ENCODE assay signal across 26 cellular contexts in the genomic region with DNA sequence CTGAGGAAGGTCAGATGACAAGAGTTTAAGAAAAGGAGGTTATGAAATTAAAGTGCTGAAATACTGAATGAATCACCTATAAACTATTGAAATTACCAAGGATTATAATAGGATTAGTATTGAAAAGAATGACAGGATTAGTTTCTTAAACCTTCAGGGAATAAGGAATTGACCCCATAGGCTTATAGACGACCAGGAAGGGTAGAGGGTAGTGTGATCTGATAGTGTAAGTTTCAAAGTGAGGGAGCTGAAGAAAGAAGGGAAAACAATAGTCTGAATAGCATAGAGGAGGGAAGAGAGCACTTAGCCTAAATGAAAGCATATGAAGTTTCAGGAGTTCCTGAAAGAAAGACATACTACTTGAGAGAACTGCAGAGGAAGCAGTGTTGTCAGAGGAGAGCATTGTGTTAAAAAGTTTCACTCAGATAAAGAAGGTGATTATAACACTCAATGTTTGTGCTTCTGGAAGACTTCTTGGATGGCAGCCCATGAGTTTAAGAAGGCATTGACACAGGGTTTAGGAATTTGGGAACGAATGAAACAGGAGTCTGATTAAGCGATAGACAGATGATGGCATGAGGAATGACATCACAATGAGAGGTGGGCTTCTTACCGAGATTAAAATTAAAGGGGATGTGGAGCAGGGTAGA.
DNase-seq lines count a peak whose midpoint lies in the region; ATAC-seq, FAIRE-seq and TF ChIP-seq lines count a peak whose summit lies in the region.
"Had no signal": no experiment of that assay in that cellular context is flagged by ENCODE, and none has a peak within 500 bp of the region (broad histone marks: within the 10 kb centered on the region; RNA-seq: fewer than 3 reads in every experiment).

No MANE protein-coding gene starts in this region.

- H3K9me2 ChIP-seq in PC-3 (replicated peaks; ENCODE audit: low read length), result no peaks in the 10 kb centered on the region

- H2AFZ ChIP-seq in PC-3 (ENCODE audit: low read length) (no peak overlapping the region), keratinocyte (ENCODE audit: control insufficient read depth, low read length) (no peak overlapping the region)

- H3K9me3 ChIP-seq in PC-3 (ENCODE audit: low read length) (no peaks in the 10 kb centered on the region), keratinocyte (ENCODE audit: control insufficient read depth, low read depth, low read length) (no peaks in the 10 kb centered on the region)
- no peaks in the 10 kb centered on the region for H3K9me3 ChIP-seq in naive thymus-derived CD4-positive, alpha-beta T cell (ENCODE audit: control insufficient read depth in 2 of 3, low read length in 3 of 3)
- H3K9me3 ChIP-seq: A549, sigmoid colon had no signal

- peak; percentile 29 for FAIRE-seq in keratinocyte (lab: Jason Lieb, UNC)
- FAIRE-seq: A549, RCC 7860 had no signal

- no peak overlapping the region for H3K27ac Mint-ChIP-seq in HFFc6
- H3K27ac Mint-ChIP-seq in naive thymus-derived CD4-positive, alpha-beta T cell, result no peak overlapping the region
- H3K27ac Mint-ChIP-seq: activated B cell treated with CpG ODN at 0.5 μM for 24 hours; activated CD4-positive, alpha-beta memory T cell treated with anti-CD3 and anti-CD28 coated beads for 36 hours; activated naive CD8-positive, alpha-beta T cell treated with anti-CD3 and anti-CD28 coated beads, Interleukin-2, amount 50 U/mL, for 24 hours; natural killer cell treated with Interleukin-12 subunit alpha and Interleukin-12 subunit beta and Interleukin-15 and Interleukin-18, amount 100 ng/mL, for 72 hours; T-helper 2 cell treated with Interferon-gamma antibody and Interleukin-4, amounts not matched to agents 5 μg/mL and 100 μg/mL, for 36 hours had no signal

- H3K4me1 ChIP-seq in PC-3 (ENCODE audit: insufficient read depth, low read length), result no peaks in the 10 kb centered on the region
- peaks cover 8% of the 10 kb centered on the region for H3K4me1 ChIP-seq in keratinocyte (ENCODE audit: control insufficient read depth, extremely low read depth, insufficient read depth, low read length)
- H3K4me1 ChIP-seq in naive thymus-derived CD4-positive, alpha-beta T cell (ENCODE audit: control insufficient read depth in 2 of 2, insufficient read depth in 2 of 2, low read length in 2 of 2), result no peaks in the 10 kb centered on the region
- H3K4me1 ChIP-seq: A549, sigmoid colon had no signal

- no peaks in the 10 kb centered on the region for H3K4me1 Mint-ChIP-seq in HFFc6 (ENCODE audit: low read depth)
- no peaks in the 10 kb centered on the region for H3K4me1 Mint-ChIP-seq in naive thymus-derived CD4-positive, alpha-beta T cell
- H3K4me1 Mint-ChIP-seq: activated naive CD8-positive, alpha-beta T cell treated with anti-CD3 and anti-CD28 coated beads, Interleukin-2, amount 50 U/mL, for 24 hours had no signal

- no peak for TF ChIP-seq CTCF in PC-3 (conservative IDR thresholded peaks at IDR 0.05; ENCODE audit: low read depth, low read length)
- TF ChIP-seq CTCF in choroid plexus epithelial cell (conservative IDR thresholded peaks at IDR 0.05; ENCODE audit: low read depth, low read length), result no peak
- no peak for TF ChIP-seq CTCF in keratinocyte (optimal IDR thresholded peaks at IDR 0.05 in 1 of 3, IDR thresholded peaks at IDR 0.05 in 1 of 3, conservative IDR thresholded peaks at IDR 0.05 in 1 of 3; ENCODE audit: extremely low read depth in 1 of 3, insufficient read depth in 2 of 3, low read length in 3 of 3)
- no peak for TF ChIP-seq CTCF in HFFc6 (IDR thresholded peaks at IDR 0.05)

- no peaks in the 10 kb centered on the region for H3K36me3 Mint-ChIP-seq in HFFc6 (ENCODE audit: low read depth)
- no peaks in the 10 kb centered on the region for H3K36me3 Mint-ChIP-seq in naive thymus-derived CD4-positive, alpha-beta T cell
- H3K36me3 Mint-ChIP-seq: activated CD4-positive, alpha-beta memory T cell treated with anti-CD3 and anti-CD28 coated beads for 36 hours; natural killer cell treated with Interleukin-12 subunit alpha and Interleukin-12 subunit beta and Interleukin-15 and Interleukin-18, amount 100 ng/mL, for 72 hours had no signal

- H3F3A ChIP-seq in PC-3 (ENCODE audit: low read length, unreplicated experiment), result no peaks in the 10 kb centered on the region

- no peak overlapping the region for H3K4me2 ChIP-seq in PC-3 (ENCODE audit: low read length)
- no peak overlapping the region for H3K4me2 ChIP-seq in keratinocyte (ENCODE audit: control insufficient read depth, extremely low read depth, insufficient read depth, low read depth, low read length)
- H3K4me2 ChIP-seq: A549 had no signal

- no peak overlapping the region for H3K9ac ChIP-seq in PC-3 (ENCODE audit: low read length)
- H3K9ac ChIP-seq in keratinocyte (ENCODE audit: control insufficient read depth, extremely low read depth, insufficient read depth, low read length), result no peak overlapping the region

- DNase-seq in EL (peak; percentile 33), PC-3 (peak; percentile 51), choroid plexus epithelial cell (ENCODE audit: low read depth) (peak; percentile 16), keratinocyte (ENCODE audit: low read depth, low spot score) (no peak), HFFc6 (no peak), GF-D8 (lab: John Stamatoyannopoulos, UW) (no peak)
- no peak for DNase-seq in naive thymus-derived CD4-positive, alpha-beta T cell
- DNase-seq: activated B cell treated with CpG ODN at 0.5 μM for 24 hours; activated CD4-positive, alpha-beta memory T cell treated with anti-CD3 and anti-CD28 coated beads for 36 hours; activated gamma-delta T cell; activated naive CD8-positive, alpha-beta T cell treated with anti-CD3 and anti-CD28 coated beads, Interleukin-2, amount 50 U/mL, for 24 hours; Calu3; central memory CD4-positive, alpha-beta T cell; erythroblast; GOT3; head of caudate nucleus; NCI-H1436 treated with DMSO at 0.1 percent for 48 hours; NCI-H510A treated with DMSO at 0.1 percent for 48 hours; sigmoid colon had no signal

- POLR2A ChIA-PET in PC-3 (lab: Charles Lee; ENCODE audit: unreplicated experiment), result no interaction called here
- POLR2A ChIA-PET in naive thymus-derived CD4-positive, alpha-beta T cell (lab: Charles Lee), result no interaction called here

- no peak for ATAC-seq in PC-3
- ATAC-seq in naive thymus-derived CD4-positive, alpha-beta T cell, result no peak
- ATAC-seq in HG03457 (IDR thresholded peaks at IDR 0.05; ENCODE audit: unreplicated experiment), result no peak
- ATAC-seq: A549; activated naive CD8-positive, alpha-beta T cell treated with anti-CD3 and anti-CD28 coated beads, Interleukin-2, amount 50 U/mL, for 24 hours; natural killer cell treated with Interleukin-12 subunit alpha and Interleukin-12 subunit beta and Interleukin-15 and Interleukin-18, amount 100 ng/mL, for 72 hours; SK-N-SH treated with all-trans-retinoic acid at 6 μM for 48 hours had no signal

- intact Hi-C loops in PC-3 (cut with micrococcal nuclease), result no loop called here
- intact Hi-C loops in naive thymus-derived CD4-positive, alpha-beta T cell (cut with micrococcal nuclease), result no loop called here

- H3K4me3 Mint-ChIP-seq in HFFc6, result no peak overlapping the region
- H3K4me3 Mint-ChIP-seq in naive thymus-derived CD4-positive, alpha-beta T cell, result no peak overlapping the region
- H3K4me3 Mint-ChIP-seq: activated B cell treated with CpG ODN at 0.5 μM for 24 hours; activated CD4-positive, alpha-beta memory T cell treated with anti-CD3 and anti-CD28 coated beads for 36 hours; activated naive CD8-positive, alpha-beta T cell treated with anti-CD3 and anti-CD28 coated beads, Interleukin-2, amount 50 U/mL, for 24 hours; natural killer cell treated with Interleukin-12 subunit alpha and Interleukin-12 subunit beta and Interleukin-15 and Interleukin-18, amount 100 ng/mL, for 72 hours; T-helper 2 cell treated with Interferon-gamma antibody and Interleukin-4, amounts not matched to agents 5 μg/mL and 100 μg/mL, for 36 hours had no signal

- H3K9me3 Mint-ChIP-seq in HFFc6, result peaks cover 22% of the 10 kb centered on the region
- H3K9me3 Mint-ChIP-seq in naive thymus-derived CD4-positive, alpha-beta T cell, result peaks cover 0 to 14% (median 5%) of the 10 kb centered on the region in 11 donors

- no peaks in the 10 kb centered on the region for H3K79me2 ChIP-seq in PC-3 (ENCODE audit: low read length)
- no peaks in the 10 kb centered on the region for H3K79me2 ChIP-seq in keratinocyte (ENCODE audit: control insufficient read depth, insufficient read depth, low read length)

- H3K36me3 ChIP-seq in PC-3 (ENCODE audit: low read depth, low read length), result no peaks in the 10 kb centered on the region
- H3K36me3 ChIP-seq in keratinocyte (ENCODE audit: control insufficient read depth in 2 of 2, extremely low read depth in 1 of 2, insufficient read depth in 2 of 2, low read length in 2 of 2), result no peaks in the 10 kb centered on the region
- no peaks in the 10 kb centered on the region for H3K36me3 ChIP-seq in naive thymus-derived CD4-positive, alpha-beta T cell (ENCODE audit: control insufficient read depth in 2 of 3, insufficient read depth in 3 of 3, low read length in 3 of 3)
- H3K36me3 ChIP-seq: sigmoid colon had no signal

- no TSS peak for BruUV-seq in PC-3 (replicated peaks; lab: Mats Ljungman, UMichigan)

- H4K20me1 ChIP-seq in PC-3 (ENCODE audit: low read length), result no peaks in the 10 kb centered on the region
- H4K20me1 ChIP-seq in keratinocyte (ENCODE audit: control insufficient read depth, extremely low read depth, insufficient read depth, low read length), result no peaks in the 10 kb centered on the region

- CTCF ChIA-PET in PC-3 (lab: Charles Lee), result no interaction called here
- CTCF ChIA-PET in naive thymus-derived CD4-positive, alpha-beta T cell (lab: Charles Lee), result no interaction called here

- H3K27me3 ChIP-seq in PC-3 (ENCODE audit: low read length) (no peaks in the 10 kb centered on the region), keratinocyte (ENCODE audit: control insufficient read depth, extremely low read depth, insufficient read depth, low read length) (no peaks in the 10 kb centered on the region)
- H3K27me3 ChIP-seq in naive thymus-derived CD4-positive, alpha-beta T cell (ENCODE audit: control insufficient read depth in 2 of 2, insufficient read depth in 2 of 2, low read length in 2 of 2), result no peaks in the 10 kb centered on the region
- H3K27me3 ChIP-seq: sigmoid colon had no signal

- H3K9me1 ChIP-seq in keratinocyte (ENCODE audit: control insufficient read depth, extremely low read depth, insufficient read depth, low read length), result no peaks in the 10 kb centered on the region

- dilution Hi-C loops in keratinocyte (cut with MboI; ENCODE audit: extremely low pct_ligation_motif_present, low sequenced_read_pairs), result no loop called here

- H3K4me3 ChIP-seq in PC-3 (ENCODE audit: low read length), result no peak overlapping the region
- no peak overlapping the region for H3K4me3 ChIP-seq in choroid plexus epithelial cell (ENCODE audit: low read depth, low read length)
- no peak overlapping the region for H3K4me3 ChIP-seq in keratinocyte (ENCODE audit: control insufficient read depth in 2 of 3, extremely low read depth in 1 of 3, insufficient read depth in 2 of 3, low read depth in 1 of 3, low read length in 3 of 3)
- no peak overlapping the region for H3K4me3 ChIP-seq in naive thymus-derived CD4-positive, alpha-beta T cell (ENCODE audit: low read length)
- H3K4me3 ChIP-seq: A549, sigmoid colon had no signal

- no peak overlapping the region for H3K27ac ChIP-seq in PC-3 (ENCODE audit: low read length)
- H3K27ac ChIP-seq in keratinocyte (ENCODE audit: control insufficient read depth, insufficient read depth, low read length), result no peak overlapping the region
- no peak overlapping the region for H3K27ac ChIP-seq in naive thymus-derived CD4-positive, alpha-beta T cell (ENCODE audit: low read depth, low read length)
- H3K27ac ChIP-seq: A549, HL-60, sigmoid colon had no signal

- no peaks in the 10 kb centered on the region for H3K27me3 Mint-ChIP-seq in HFFc6 (ENCODE audit: insufficient read depth)
- no peaks in the 10 kb centered on the region for H3K27me3 Mint-ChIP-seq in naive thymus-derived CD4-positive, alpha-beta T cell
- H3K27me3 Mint-ChIP-seq: activated CD4-positive, alpha-beta memory T cell treated with anti-CD3 and anti-CD28 coated beads for 36 hours; activated naive CD8-positive, alpha-beta T cell treated with anti-CD3 and anti-CD28 coated beads, Interleukin-2, amount 50 U/mL, for 24 hours; natural killer cell treated with Interleukin-12 subunit alpha and Interleukin-12 subunit beta and Interleukin-15 and Interleukin-18, amount 100 ng/mL, for 72 hours had no signal

Comparison
In these comparisons a context has a peak if more than half of its experiments do, and no peak if none do; other contexts are left out.
1. DNase-seq: peak in EL (single experiment), PC-3 (single experiment) and choroid plexus epithelial cell (single experiment); none in keratinocyte (single experiment), HFFc6 (single experiment), naive thymus-derived CD4-positive, alpha-beta T cell (0 of 9) and GF-D8 (single experiment).